ENCODE assay signal across 1 cellular context in genomic region chr17:48077152-48077551, GRCh38. TPM values are rescaled to one million over a fixed set of nuclear protein-coding genes. Genes with fewer than 3 reads are reported as not detected.
"Had no signal": no experiment of that assay in that cellular context is flagged by ENCODE, and none has a peak within 500 bp of the region (broad histone marks: within the 10 kb centered on the region; RNA-seq: fewer than 3 reads in every experiment).

No MANE protein-coding gene starts in this region.

RNA-seq across cellular contexts. Expression of gene COPZ2, which starts 39.6 kb away (rescaled TPM):
- total RNA-seq: H7 had no signal
